Comparison of ENCODE assay signal across 2 cellular contexts in the genomic region with DNA sequence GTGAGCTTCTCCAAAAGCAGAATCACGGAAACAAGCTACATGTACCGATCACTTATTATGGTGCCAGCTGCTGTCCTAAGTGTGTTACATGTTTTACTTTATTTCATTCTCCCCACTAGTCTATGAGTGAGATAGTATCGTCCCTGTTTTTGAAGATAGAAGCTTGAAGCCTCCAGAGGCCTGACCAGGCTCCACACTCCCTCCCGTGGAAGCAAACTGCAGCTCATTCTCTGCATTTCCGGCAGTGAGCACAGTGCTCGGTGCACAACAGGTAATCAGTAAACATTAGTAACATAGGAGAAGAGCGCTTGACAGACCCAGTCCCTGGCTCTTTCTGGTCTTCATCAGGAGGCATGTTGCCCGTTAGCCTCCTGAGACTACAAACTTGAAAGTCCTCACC.
TF ChIP-seq lines count a peak whose summit lies in the region.

No MANE protein-coding gene starts in this region.

TF ChIP-seq in GM23338, 12 proteins besides CTCF, POLR2A, EP300 and RAD21 (continued from another document and continues in another):
- TF ChIP-seq, protein P1, sequence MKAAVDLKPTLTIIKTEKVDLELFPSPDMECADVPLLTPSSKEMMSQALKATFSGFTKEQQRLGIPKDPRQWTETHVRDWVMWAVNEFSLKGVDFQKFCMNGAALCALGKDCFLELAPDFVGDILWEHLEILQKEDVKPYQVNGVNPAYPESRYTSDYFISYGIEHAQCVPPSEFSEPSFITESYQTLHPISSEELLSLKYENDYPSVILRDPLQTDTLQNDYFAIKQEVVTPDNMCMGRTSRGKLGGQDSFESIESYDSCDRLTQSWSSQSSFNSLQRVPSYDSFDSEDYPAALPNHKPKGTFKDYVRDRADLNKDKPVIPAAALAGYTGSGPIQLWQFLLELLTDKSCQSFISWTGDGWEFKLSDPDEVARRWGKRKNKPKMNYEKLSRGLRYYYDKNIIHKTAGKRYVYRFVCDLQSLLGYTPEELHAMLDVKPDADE (IDR thresholded peaks at IDR 0.05), result no peak
- TF ChIP-seq POLR2AphosphoS5 (IDR thresholded peaks at IDR 0.05; ENCODE audit: low read depth) (no peak), JUNB (IDR thresholded peaks at IDR 0.05; ENCODE audit: unreplicated experiment) (no peak), ZNF462 (CRISPR knock-in tag; IDR thresholded peaks at IDR 0.05) (no peak), STAT1 (IDR thresholded peaks at IDR 0.05; ENCODE audit: unreplicated experiment) (no peak), REST (IDR thresholded peaks at IDR 0.05; ENCODE audit: unreplicated experiment) (no peak), ZNF331 (CRISPR knock-in tag; IDR thresholded peaks at IDR 0.05; ENCODE audit: low read depth) (no peak), EZH2phosphoT487 (IDR thresholded peaks at IDR 0.05; ENCODE audit: unreplicated experiment) (no peak), CREB1 (CRISPR knock-in tag; IDR thresholded peaks at IDR 0.05; ENCODE audit: low read depth) (no peak), EZH2 (IDR thresholded peaks at IDR 0.05; ENCODE audit: low read depth, unreplicated experiment) (no peak)

TF ChIP-seq in H1, 55 proteins besides CTCF, POLR2A, EP300 and RAD21:
- no peak for TF ChIP-seq POU5F1 (IDR thresholded peaks at IDR 0.05; ENCODE audit: low read depth, low read length)
- TF ChIP-seq CREB1 (IDR thresholded peaks at IDR 0.05), result no peak
- no peak for TF ChIP-seq E2F6 (IDR thresholded peaks at IDR 0.05)
- TF ChIP-seq EGR1 (IDR thresholded peaks at IDR 0.05; ENCODE audit: borderline replicate concordance, low read depth, low read length), result no peak
- TF ChIP-seq SP1 (IDR thresholded peaks at IDR 0.05; ENCODE audit: low read depth, low read length), result no peak
- no peak for TF ChIP-seq TAF7 (optimal IDR thresholded peaks at IDR 0.05; ENCODE audit: borderline replicate concordance, low read depth, low read length)
- TF ChIP-seq KDM4A (IDR thresholded peaks at IDR 0.05; ENCODE audit: low read depth, low read length, severe bottlenecking), result no peak
- TF ChIP-seq JUND (IDR thresholded peaks at IDR 0.05; ENCODE audit: low read length), result no peak
- no peak for TF ChIP-seq RFX5 (IDR thresholded peaks at IDR 0.05; ENCODE audit: borderline replicate concordance, low read depth, low read length)
- TF ChIP-seq, protein P2, sequence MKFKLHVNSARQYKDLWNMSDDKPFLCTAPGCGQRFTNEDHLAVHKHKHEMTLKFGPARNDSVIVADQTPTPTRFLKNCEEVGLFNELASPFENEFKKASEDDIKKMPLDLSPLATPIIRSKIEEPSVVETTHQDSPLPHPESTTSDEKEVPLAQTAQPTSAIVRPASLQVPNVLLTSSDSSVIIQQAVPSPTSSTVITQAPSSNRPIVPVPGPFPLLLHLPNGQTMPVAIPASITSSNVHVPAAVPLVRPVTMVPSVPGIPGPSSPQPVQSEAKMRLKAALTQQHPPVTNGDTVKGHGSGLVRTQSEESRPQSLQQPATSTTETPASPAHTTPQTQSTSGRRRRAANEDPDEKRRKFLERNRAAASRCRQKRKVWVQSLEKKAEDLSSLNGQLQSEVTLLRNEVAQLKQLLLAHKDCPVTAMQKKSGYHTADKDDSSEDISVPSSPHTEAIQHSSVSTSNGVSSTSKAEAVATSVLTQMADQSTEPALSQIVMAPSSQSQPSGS (IDR thresholded peaks at IDR 0.05; ENCODE audit: low read length), result no peak
- no peak for TF ChIP-seq SAP30 (IDR thresholded peaks at IDR 0.05; ENCODE audit: insufficient read depth, insufficient replicate concordance, low read length)
